Comparison of ENCODE assay signal across 17 cellular contexts in the genomic region with DNA sequence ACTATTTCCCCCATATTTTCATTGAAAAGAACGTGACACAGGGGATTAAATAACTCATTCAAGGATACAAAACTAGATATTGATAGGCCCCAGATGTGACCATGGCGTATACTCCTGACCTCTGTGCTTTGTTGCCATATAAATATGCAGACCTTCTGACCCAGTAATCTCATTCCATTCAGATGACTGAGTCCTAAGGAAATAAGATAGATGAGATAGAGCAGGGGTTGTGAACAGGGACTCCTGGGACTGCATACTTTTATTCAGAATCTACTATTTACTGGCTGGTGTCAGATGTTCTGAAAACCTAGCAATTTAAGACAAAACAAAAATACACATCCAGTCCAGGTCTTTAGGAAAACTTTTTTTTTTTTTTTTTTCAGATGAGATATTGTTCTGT.
DNase-seq lines count a peak whose midpoint lies in the region; ATAC-seq lines count a peak whose summit lies in the region.
"Had no signal": no experiment of that assay in that cellular context is flagged by ENCODE, and none has a peak within 500 bp of the region (broad histone marks: within the 10 kb centered on the region; RNA-seq: fewer than 3 reads in every experiment).

No MANE protein-coding gene starts in this region.

- ATAC-seq in GM19328 (IDR thresholded peaks at IDR 0.05; ENCODE audit: unreplicated experiment), result no peak
- ATAC-seq: CD8-positive, alpha-beta T cell; K562 had no signal

- DNase-seq in EL, result peak; percentile 6
- peak; percentile 8 for DNase-seq in HS-5 (ENCODE audit: low read depth)
- peak; percentile 5 for DNase-seq in renal cortical epithelial cell (ENCODE audit: low read depth)
- DNase-seq in NCI-H2029 treated with DMSO at 0.1 percent for 48 hours (lab: John Stamatoyannopoulos, UW), result no peak
- DNase-seq in COLO829 (ENCODE audit: low spot score), result no peak
- DNase-seq: ACHN; AML-193; CD8-positive, alpha-beta T cell; COR-L47; DMS 273 treated with DMSO at 0.1 percent for 48 hours; DMS53; DND-41; GDM1; H9; IMR-90 had no signal

Comparison
In these comparisons a context has a peak if more than half of its experiments do, and no peak if none do; other contexts are left out.
1. DNase-seq: peak in EL (single experiment), HS-5 (single experiment) and renal cortical epithelial cell (single experiment); none in NCI-H2029 treated with DMSO at 0.1 percent for 48 hours (single experiment) and COLO829 (single experiment).